Comparison of ENCODE assay signal across 28 cellular contexts in genomic region chr1:111695801-111696200, GRCh38. TPM values are rescaled to one million over a fixed set of nuclear protein-coding genes. Genes with fewer than 3 reads are reported as not detected.
DNase-seq lines count a peak whose midpoint lies in the region; ATAC-seq and TF ChIP-seq lines count a peak whose summit lies in the region.
"Had no signal": no experiment of that assay in that cellular context is flagged by ENCODE, and none has a peak within 500 bp of the region (broad histone marks: within the 10 kb centered on the region; RNA-seq: fewer than 3 reads in every experiment).

No MANE protein-coding gene starts in this region.

- ATAC-seq in activated naive CD8-positive, alpha-beta T cell treated with anti-CD3 and anti-CD28 coated beads, Interleukin-2, amount 10 ng/mL, durations not matched to agents 7 days and 5 days (ENCODE audit: low read depth) = peak; percentile 75
- ATAC-seq in HG02610 (IDR thresholded peaks at IDR 0.05; ENCODE audit: unreplicated experiment) = no peak
- ATAC-seq: gastrocnemius medialis, HCT116 had no signal

- H3K9me3 ChIP-seq in neutrophil (no peaks in the 10 kb centered on the region), thyroid gland (no peaks in the 10 kb centered on the region)
- H3K9me3 ChIP-seq: Caco-2, gastrocnemius medialis, sigmoid colon had no signal

- H3K27me3 Mint-ChIP-seq in activated T-cell treated with anti-CD3 and anti-CD28 coated beads, Interleukin-2, amount 50 U/mL, for 24 hours = no peaks in the 10 kb centered on the region
- no peaks in the 10 kb centered on the region for H3K27me3 Mint-ChIP-seq in activated naive CD8-positive, alpha-beta T cell treated with anti-CD3 and anti-CD28 coated beads, Interleukin-2, amount 10 ng/mL, durations not matched to agents 7 days and 5 days
- peaks cover 1% of the 10 kb centered on the region for H3K27me3 Mint-ChIP-seq in endothelial cell (ENCODE audit: unreplicated experiment)
- H3K27me3 Mint-ChIP-seq: progenitor cell of endocrine pancreas had no signal

- peaks cover 96% of the 10 kb centered on the region for H3K36me3 Mint-ChIP-seq in activated T-cell treated with anti-CD3 and anti-CD28 coated beads, Interleukin-2, amount 50 U/mL, for 24 hours (ENCODE audit: low read depth)
- peaks cover 46% of the 10 kb centered on the region for H3K36me3 Mint-ChIP-seq in activated naive CD8-positive, alpha-beta T cell treated with anti-CD3 and anti-CD28 coated beads, Interleukin-2, amount 10 ng/mL, durations not matched to agents 7 days and 5 days
- H3K36me3 Mint-ChIP-seq in endothelial cell (ENCODE audit: low read depth, unreplicated experiment) = peaks cover 8% of the 10 kb centered on the region

- H3K4me1 Mint-ChIP-seq in activated T-cell treated with anti-CD3 and anti-CD28 coated beads, Interleukin-2, amount 50 U/mL, for 24 hours (ENCODE audit: low read depth) = peaks cover 60% of the 10 kb centered on the region
- H3K4me1 Mint-ChIP-seq in activated naive CD8-positive, alpha-beta T cell treated with anti-CD3 and anti-CD28 coated beads, Interleukin-2, amount 10 ng/mL, durations not matched to agents 7 days and 5 days = peaks cover 18% of the 10 kb centered on the region
- no peaks in the 10 kb centered on the region for H3K4me1 Mint-ChIP-seq in endothelial cell (ENCODE audit: unreplicated experiment)

- no peak overlapping the region for H3K4me3 ChIP-seq in Jurkat, Clone E6-1 (ENCODE audit: low read length)
- H3K4me3 ChIP-seq in neutrophil (ENCODE audit: low read depth in 1 of 2, low read length in 1 of 2) = no peak overlapping the region
- no peak overlapping the region for H3K4me3 ChIP-seq in thyroid gland (replicated peaks in 1 of 3)
- H3K4me3 ChIP-seq: gastrocnemius medialis, sigmoid colon had no signal

- H3K27me3 ChIP-seq in neutrophil (no peaks in the 10 kb centered on the region), thyroid gland (no peaks in the 10 kb centered on the region)
- H3K27me3 ChIP-seq: gastrocnemius medialis, sigmoid colon had no signal

- DNase-seq in activated T-cell treated with anti-CD3 and anti-CD28 coated beads, Interleukin-2, amount 50 U/mL, for 24 hours = no peak
- no peak for DNase-seq in activated T-cell treated with anti-CD3 and anti-CD28 coated beads, Interleukin-2, amount 50 U/mL, for 48 hours
- peak; percentile 6 for DNase-seq in Jurkat, Clone E6-1 (ENCODE audit: low read depth, low spot score)
- no peak for DNase-seq in activated naive CD8-positive, alpha-beta T cell treated with anti-CD3 and anti-CD28 coated beads, Interleukin-2, amount 10 ng/mL, durations not matched to agents 7 days and 5 days
- DNase-seq in endothelial cell (ENCODE audit: low spot score) (no peak), thyroid gland (no peak)
- DNase-seq: activated naive CD4-positive, alpha-beta T cell; AML-193; anterior cingulate cortex; Caco-2; DMS79 treated with DMSO at 0.1 percent for 48 hours; gastrocnemius medialis; hippocampal formation; NCI-H1092 treated with DMSO at 0.1 percent for 48 hours; NCI-H187 treated with DMSO at 0.1 percent for 48 hours; NCI-H226; sigmoid colon; stimulated activated CD4-positive, alpha-beta T cell treated with anti-CD3 and anti-CD28 coated beads, Interleukin-15, amount 100 ng/mL, for 24 hours; trophoblast cell; WERI-Rb-1 had no signal

- H3K9me3 Mint-ChIP-seq in activated T-cell treated with anti-CD3 and anti-CD28 coated beads, Interleukin-2, amount 50 U/mL, for 24 hours = no peaks in the 10 kb centered on the region
- H3K9me3 Mint-ChIP-seq in activated naive CD8-positive, alpha-beta T cell treated with anti-CD3 and anti-CD28 coated beads, Interleukin-2, amount 10 ng/mL, durations not matched to agents 7 days and 5 days = no peaks in the 10 kb centered on the region
- no peaks in the 10 kb centered on the region for H3K9me3 Mint-ChIP-seq in endothelial cell (ENCODE audit: unreplicated experiment)
- H3K9me3 Mint-ChIP-seq: T-helper 2 cell treated with Interferon-gamma antibody and Interleukin-4, amounts not matched to agents 5 μg/mL and 100 μg/mL, for 36 hours had no signal

- TF ChIP-seq CTCF in neutrophil (IDR thresholded peaks at IDR 0.05) (no peak), endothelial cell (IDR thresholded peaks at IDR 0.05; ENCODE audit: unreplicated experiment) (no peak), thyroid gland (IDR thresholded peaks at IDR 0.05) (no peak)

- peaks cover 0 to 13% of the 10 kb centered on the region in 2 experiments for H3K4me1 ChIP-seq in neutrophil (ENCODE audit: control insufficient read depth in 1 of 2, insufficient read depth in 1 of 2, low read depth in 1 of 2, low read length in 1 of 2)
- H3K4me1 ChIP-seq in thyroid gland = peaks cover 5% of the 10 kb centered on the region in 2 donors
- H3K4me1 ChIP-seq: gastrocnemius medialis had no signal

- H3K4me3 Mint-ChIP-seq in activated T-cell treated with anti-CD3 and anti-CD28 coated beads, Interleukin-2, amount 50 U/mL, for 24 hours = no peak overlapping the region
- peak overlapping the region; percentile 5 for H3K4me3 Mint-ChIP-seq in activated naive CD8-positive, alpha-beta T cell treated with anti-CD3 and anti-CD28 coated beads, Interleukin-2, amount 10 ng/mL, durations not matched to agents 7 days and 5 days
- H3K4me3 Mint-ChIP-seq in endothelial cell (ENCODE audit: unreplicated experiment) = no peak overlapping the region
- H3K4me3 Mint-ChIP-seq: T-helper 2 cell treated with Interferon-gamma antibody and Interleukin-4, amounts not matched to agents 5 μg/mL and 100 μg/mL, for 36 hours had no signal

- 85 to 93% methylated on average over 1 of the region's 1 CpG for WGBS in thyroid gland, 2 donors

- H3K27ac Mint-ChIP-seq in activated T-cell treated with anti-CD3 and anti-CD28 coated beads, Interleukin-2, amount 50 U/mL, for 24 hours = peak overlapping the region; percentile 57
- H3K27ac Mint-ChIP-seq in activated naive CD8-positive, alpha-beta T cell treated with anti-CD3 and anti-CD28 coated beads, Interleukin-2, amount 10 ng/mL, durations not matched to agents 7 days and 5 days = no peak overlapping the region
- H3K27ac Mint-ChIP-seq in endothelial cell (ENCODE audit: unreplicated experiment) = no peak overlapping the region
- H3K27ac Mint-ChIP-seq: progenitor cell of endocrine pancreas; T-helper 2 cell treated with Interferon-gamma antibody and Interleukin-4, amounts not matched to agents 5 μg/mL and 100 μg/mL, for 36 hours had no signal

- intact Hi-C loops in thyroid gland (cut with DNase I) = no loop called here

- H3K36me3 ChIP-seq in neutrophil (peaks cover 48% of the 10 kb centered on the region), thyroid gland (peaks cover 17 to 23% of the 10 kb centered on the region in 2 donors)

- H3K27ac ChIP-seq in neutrophil (peak overlapping the region; percentile 5), thyroid gland (no peak overlapping the region)
- H3K27ac ChIP-seq: gastrocnemius medialis, HL-60, RWPE1, WERI-Rb-1 had no signal

- no peak for TF ChIP-seq POLR2A in thyroid gland (IDR thresholded peaks at IDR 0.05)

- POLR2A ChIA-PET in activated naive CD8-positive, alpha-beta T cell treated with anti-CD3 and anti-CD28 coated beads, Interleukin-2, amount 10 ng/mL, durations not matched to agents 7 days and 5 days (lab: Charles Lee) = no interaction called here

RNA-seq across cellular contexts. Expression of gene INKA2, which starts 43.4 kb away (rescaled TPM):
- polyA plus RNA-seq in Jurkat, Clone E6-1 (2012; ENCODE audit: insufficient read depth, insufficient read length) = 1.8 TPM
- 1 to 10 TPM; 1.6 to 2.0 TPM for total RNA-seq in activated naive CD8-positive, alpha-beta T cell treated with anti-CD3 and anti-CD28 coated beads, Interleukin-2, amount 10 ng/mL, durations not matched to agents 7 days and 5 days
- total RNA-seq in endothelial cell (ENCODE audit: unreplicated experiment) = 5.6 TPM
- 1 to 10 TPM; 4.0 to 5.8 (median 4.4) TPM for total RNA-seq in thyroid gland
- total RNA-seq: A172 had no signal

RNA-seq across cellular contexts. Expression of gene DDX20, which starts 59.9 kb away (rescaled TPM):
- polyA plus RNA-seq in Jurkat, Clone E6-1 (2012; ENCODE audit: insufficient read depth, insufficient read length) = 22.6 TPM
- total RNA-seq in activated naive CD8-positive, alpha-beta T cell treated with anti-CD3 and anti-CD28 coated beads, Interleukin-2, amount 10 ng/mL, durations not matched to agents 7 days and 5 days = 10 to 100 TPM; 15.0 to 16.5 TPM
- total RNA-seq in endothelial cell (ENCODE audit: unreplicated experiment) = 18.8 TPM
- total RNA-seq in thyroid gland = 10 to 100 TPM; 15.7 to 32.6 (median 20.8) TPM
